In genomic region chr9:124802426-124802825, GRCh38 we compare ENCODE assay signal across 21 cellular contexts. TPM values are rescaled to one million over a fixed set of nuclear protein-coding genes. Genes with fewer than 3 reads are reported as not detected.
"Had no signal": no experiment of that assay in that cellular context is flagged by ENCODE, and none has a peak within 500 bp of the region (broad histone marks: within the 10 kb centered on the region; RNA-seq: fewer than 3 reads in every experiment).

No MANE protein-coding gene starts in this region.

- H3K36me3 ChIP-seq: brain microvascular endothelial cell, neural progenitor cell, pancreas had no signal

- H3K36me3 Mint-ChIP-seq: neural progenitor cell, T-cell, type B pancreatic cell had no signal

- H3K27ac Mint-ChIP-seq: activated T-helper 17 cell treated with anti-CD3 and anti-CD28 coated beads, Interleukin-2, amount 50 U/mL, for 72 hours; stimulated activated naive CD8-positive, alpha-beta T cell treated with anti-CD3 and anti-CD28 coated beads, Interleukin-15, Interleukin-2, amounts not matched to agents 100 ng/mL and 50 ng/mL, for 24 hours; T-cell; type B pancreatic cell had no signal

- ATAC-seq: activated T-helper 17 cell treated with anti-CD3 and anti-CD28 coated beads, Interleukin-2, amount 50 U/mL, for 72 hours; pancreas; T-cell had no signal

- H3K9ac ChIP-seq: neural progenitor cell had no signal

- H3K4me2 ChIP-seq: neural progenitor cell had no signal

- H3K9me3 Mint-ChIP-seq: activated T-helper 17 cell treated with anti-CD3 and anti-CD28 coated beads, Interleukin-2, amount 50 U/mL, for 72 hours; central memory CD8-positive, alpha-beta T cell; neural progenitor cell; stimulated activated naive CD8-positive, alpha-beta T cell treated with anti-CD3 and anti-CD28 coated beads, Interleukin-15, Interleukin-2, amounts not matched to agents 100 ng/mL and 50 ng/mL, for 24 hours; T-cell; type B pancreatic cell had no signal

- H3K4me1 ChIP-seq: neural progenitor cell had no signal

- H3K4me1 Mint-ChIP-seq: activated T-helper 17 cell treated with anti-CD3 and anti-CD28 coated beads, Interleukin-2, amount 50 U/mL, for 72 hours; central memory CD8-positive, alpha-beta T cell had no signal

- H3K4me3 ChIP-seq: neural progenitor cell, pancreas, suprapubic skin had no signal

- H3K27me3 ChIP-seq: brain microvascular endothelial cell, neural progenitor cell, pancreas, suprapubic skin had no signal

- H3K4me3 Mint-ChIP-seq: activated T-helper 17 cell treated with anti-CD3 and anti-CD28 coated beads, Interleukin-2, amount 50 U/mL, for 72 hours; central memory CD8-positive, alpha-beta T cell; neural progenitor cell; stimulated activated naive CD8-positive, alpha-beta T cell treated with anti-CD3 and anti-CD28 coated beads, Interleukin-15, Interleukin-2, amounts not matched to agents 100 ng/mL and 50 ng/mL, for 24 hours; T-cell; type B pancreatic cell had no signal

- DNase-seq: activated CD4-positive, alpha-beta T cell treated with anti-CD3 and anti-CD28 coated beads for 1 hour; activated CD4-positive, alpha-beta T cell treated with anti-CD3 and anti-CD28 coated beads, Interleukin-2, amount 50 U/mL, for 4 hours; activated naive CD4-positive, alpha-beta T cell treated with Interleukin-2 at 50 U/mL for 16 hours; brain microvascular endothelial cell; cortex of kidney; effector CD8-positive, alpha-beta T cell; foreskin fibroblast; kidney glomerular epithelial cell; pancreas; stimulated activated CD4-positive, alpha-beta T cell treated with anti-CD3 and anti-CD28 coated beads, Interleukin-2, amount 100 ng/mL, for 48 hours; T-cell; T1000 had no signal

- H3K27ac ChIP-seq: brain microvascular endothelial cell, neural progenitor cell, pancreas, suprapubic skin had no signal

- H3K9me3 ChIP-seq: pancreas, suprapubic skin had no signal

- H2AFZ ChIP-seq: neural progenitor cell had no signal

RNA-seq across cellular contexts. Expression of gene OLFML2A, which starts 25.5 kb away (rescaled TPM):
- total RNA-seq: activated T-helper 17 cell treated with anti-CD3 and anti-CD28 coated beads, Interleukin-2, amount 50 U/mL, for 72 hours had no signal

RNA-seq across cellular contexts. Expression of gene WDR38, which starts 50.8 kb away (rescaled TPM):
- total RNA-seq: activated T-helper 17 cell treated with anti-CD3 and anti-CD28 coated beads, Interleukin-2, amount 50 U/mL, for 72 hours; endothelial cell of umbilical vein; lower leg skin; mesenteric fat pad; suprapubic skin; T-cell had no signal
- polyA plus RNA-seq: endothelial cell of umbilical vein, pancreas had no signal
